ENCODE assay signal across 27 cellular contexts in genomic region chr9:115136379-115136778, GRCh38. TPM values are rescaled to one million over a fixed set of nuclear protein-coding genes. Genes with fewer than 3 reads are reported as not detected.
"Had no signal": no experiment of that assay in that cellular context is flagged by ENCODE, and none has a peak within 500 bp of the region (broad histone marks: within the 10 kb centered on the region; RNA-seq: fewer than 3 reads in every experiment).

No MANE protein-coding gene starts in this region.

- H3K27me3 ChIP-seq: esophagus muscularis mucosa, neural progenitor cell, right atrium auricular region, stomach, testis, tibial artery had no signal

- FAIRE-seq: endothelial cell of umbilical vein, frontal cortex, kidney had no signal

- ATAC-seq: left lobe of liver; naive thymus-derived CD4-positive, alpha-beta T cell; sciatic nerve; stimulated activated effector memory CD8-positive, alpha-beta T cell treated with anti-CD3 and anti-CD28 coated beads, Interleukin-12 subunit alpha, Interleukin-12 subunit beta, amount 100 ng/mL, for 72 hours had no signal

- H2AFZ ChIP-seq: neural progenitor cell, parathyroid adenoma had no signal

- H3K4me1 ChIP-seq: neural progenitor cell, parathyroid adenoma, right atrium auricular region, stomach, testis, tibial artery had no signal

- DNase-seq: dermis blood vessel endothelial cell; effector memory CD4-positive, alpha-beta T cell; head of caudate nucleus; kidney; mesendoderm; midbrain; naive thymus-derived CD4-positive, alpha-beta T cell; stimulated activated CD4-positive, alpha-beta T cell treated with anti-CD3 and anti-CD28 coated beads, Interleukin-2, amount 100 ng/mL, for 24 hours; stimulated activated CD4-positive, alpha-beta T cell treated with anti-CD3 and anti-CD28 coated beads, Interleukin-4, amount 100 ng/mL, for 24 hours; stimulated activated naive CD4-positive, alpha-beta T cell treated with Interleukin-2 at 50 U/mL for 16 hours; stomach; substantia nigra; testis; tibial artery had no signal

- H3K79me2 ChIP-seq: parathyroid adenoma had no signal

- H3K9me3 Mint-ChIP-seq: neural progenitor cell; stimulated activated effector memory CD8-positive, alpha-beta T cell treated with anti-CD3 and anti-CD28 coated beads, Interleukin-12 subunit alpha, Interleukin-12 subunit beta, amount 100 ng/mL, for 72 hours had no signal

- H3K9me3 ChIP-seq: esophagus muscularis mucosa, right atrium auricular region, stomach, testis, tibial artery had no signal

- H3K4me2 ChIP-seq: neural progenitor cell had no signal

- H3K27ac ChIP-seq: coronary artery, neural progenitor cell, parathyroid adenoma, right atrium auricular region, testis, tibial artery had no signal

- H3K4me3 Mint-ChIP-seq: naive thymus-derived CD4-positive, alpha-beta T cell; nephron; neural progenitor cell; stimulated activated effector memory CD8-positive, alpha-beta T cell treated with anti-CD3 and anti-CD28 coated beads, Interleukin-12 subunit alpha, Interleukin-12 subunit beta, amount 100 ng/mL, for 72 hours; type B pancreatic cell had no signal

- H3K27ac Mint-ChIP-seq: naive thymus-derived CD4-positive, alpha-beta T cell; neural progenitor cell; progenitor cell of endocrine pancreas; stimulated activated effector memory CD8-positive, alpha-beta T cell treated with anti-CD3 and anti-CD28 coated beads, Interleukin-12 subunit alpha, Interleukin-12 subunit beta, amount 100 ng/mL, for 72 hours; type B pancreatic cell had no signal

- H3K36me3 ChIP-seq: esophagus muscularis mucosa, neural progenitor cell, right atrium auricular region, stomach, tibial artery had no signal

- H3K4me1 Mint-ChIP-seq: neural progenitor cell; stimulated activated effector memory CD8-positive, alpha-beta T cell treated with anti-CD3 and anti-CD28 coated beads, Interleukin-12 subunit alpha, Interleukin-12 subunit beta, amount 100 ng/mL, for 72 hours had no signal

- H3K36me3 Mint-ChIP-seq: neural progenitor cell; stimulated activated effector memory CD8-positive, alpha-beta T cell treated with anti-CD3 and anti-CD28 coated beads, Interleukin-12 subunit alpha, Interleukin-12 subunit beta, amount 100 ng/mL, for 72 hours; type B pancreatic cell had no signal

- H3K4me3 ChIP-seq: coronary artery, esophagus muscularis mucosa, neural progenitor cell, right atrium auricular region, stomach, testis, tibial artery had no signal

- H3K9ac ChIP-seq: neural progenitor cell, parathyroid adenoma had no signal

RNA-seq across cellular contexts. Expression of gene TNC, which starts 18.4 kb away (rescaled TPM):
- polyA plus RNA-seq: endothelial cell of umbilical vein; naive thymus-derived CD4-positive, alpha-beta T cell had no signal
